19 cellular contexts compared by ENCODE assay signal in the genomic region with DNA sequence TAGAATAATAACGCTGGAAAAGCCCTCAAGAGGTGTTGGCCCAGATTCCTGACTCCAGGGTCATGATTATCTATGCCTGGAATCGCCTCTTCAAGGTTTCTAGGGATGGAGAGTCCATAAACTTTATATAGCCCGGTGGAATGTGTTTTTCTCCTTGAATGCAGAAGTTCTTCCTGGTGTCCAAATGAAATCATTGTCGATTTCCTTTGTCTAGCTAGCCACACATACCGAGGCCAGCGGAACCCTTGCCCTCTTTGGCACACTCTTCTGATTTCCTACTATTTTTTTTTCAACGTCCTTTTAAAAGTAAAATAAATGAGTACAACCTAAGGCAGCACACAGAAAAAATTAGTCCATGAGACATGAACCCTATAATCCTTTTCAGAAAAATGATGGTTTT.
DNase-seq lines count a peak whose midpoint lies in the region; ATAC-seq, FAIRE-seq and TF ChIP-seq lines count a peak whose summit lies in the region.
"Had no signal": no experiment of that assay in that cellular context is flagged by ENCODE, and none has a peak within 500 bp of the region (broad histone marks: within the 10 kb centered on the region; RNA-seq: fewer than 3 reads in every experiment).

No MANE protein-coding gene starts in this region.

- no peak overlapping the region for H3K4me2 ChIP-seq in GM23248 (ENCODE audit: unreplicated experiment)

- no peak for FAIRE-seq in small intestine (lab: Jason Lieb, UNC)
- FAIRE-seq: A204.1, GM12878, H1, K562 had no signal

- peak; percentile 27 for DNase-seq in Daoy (ENCODE audit: low read depth)
- DNase-seq in astrocyte of the cerebellum (ENCODE audit: low read depth) = peak; percentile 4
- peak; percentile 62 to 64 for DNase-seq in left colon
- DNase-seq in small intestine = peak; percentile 79
- DNase-seq in T-helper 17 cell = no peak
- DNase-seq in GM23248 = no peak
- no peak for DNase-seq in stimulated activated CD4-positive, alpha-beta T cell treated with anti-CD3 and anti-CD28 coated beads, Interleukin-12 subunit alpha, Interleukin-12 subunit beta, amount 100 ng/mL, for 4 hours
- DNase-seq: BE2C; CD4-positive, CD25-positive, alpha-beta regulatory T cell; COR-L47; DMS 273 treated with DMSO at 0.1 percent for 48 hours; NCI-H1105 treated with DMSO at 0.1 percent for 48 hours; NCI-H1694 treated with DMSO at 0.1 percent for 48 hours; NCI-H748 treated with DMSO at 0.1 percent for 48 hours; Right ventricle myocardium superior had no signal

- no peaks in the 10 kb centered on the region for H3K4me1 Mint-ChIP-seq in T-helper 17 cell
- H3K4me1 Mint-ChIP-seq: CD4-positive, CD25-positive, alpha-beta regulatory T cell had no signal

- no peaks in the 10 kb centered on the region for H3K9me2 ChIP-seq in GM23248 (ENCODE audit: insufficient read depth)

- H3K4me1 ChIP-seq in small intestine (ENCODE audit: control insufficient read depth in 2 of 2, insufficient read depth in 1 of 2, low read depth in 1 of 2, low read length in 1 of 2) (no peaks in the 10 kb centered on the region), GM23248 (ENCODE audit: insufficient read depth) (no peaks in the 10 kb centered on the region)
- H3K4me1 ChIP-seq: BE2C had no signal

- H3K9me3 ChIP-seq in small intestine (ENCODE audit: control insufficient read depth, low read depth) (no peaks in the 10 kb centered on the region), T-helper 17 cell (ENCODE audit: control insufficient read depth, low read length, poor library complexity, severe bottlenecking) (no peaks in the 10 kb centered on the region), GM23248 (ENCODE audit: low read depth) (no peaks in the 10 kb centered on the region)
- H3K9me3 ChIP-seq: BE2C had no signal

- no peak overlapping the region for H3K9ac ChIP-seq in GM23248

- H3K27me3 Mint-ChIP-seq in T-helper 17 cell = no peaks in the 10 kb centered on the region
- H3K27me3 Mint-ChIP-seq: CD4-positive, CD25-positive, alpha-beta regulatory T cell had no signal

- WGBS in small intestine, 3 donors = 11 to 52% (median 33%) methylated on average over 7 of the region's 7 CpGs
- 85 to 92% methylated on average over 7 of the region's 7 CpGs for WGBS in GM23248 (ENCODE audit: low coverage in 1 of 2, low lambda C conversion rate in 2 of 2, missing lambda C conversion rate in 2 of 2), 2 experiments

- no peak for TF ChIP-seq CTCF in astrocyte of the cerebellum (IDR thresholded peaks at IDR 0.05; ENCODE audit: low read depth, low read length, missing control alignments)

- intact Hi-C loops in left colon (cut with DNase I, micrococcal nuclease) = no loop called here

- no peak overlapping the region for H3K4me3 ChIP-seq in astrocyte of the cerebellum (ENCODE audit: low read depth, low read length)
- H3K4me3 ChIP-seq in small intestine (ENCODE audit: low read depth in 1 of 2, low read length in 2 of 2) = no peak overlapping the region
- H3K4me3 ChIP-seq in GM23248 = no peak overlapping the region
- H3K4me3 ChIP-seq: GM12878, K562 had no signal

- H3K36me3 Mint-ChIP-seq in T-helper 17 cell (ENCODE audit: low read depth) = no peaks in the 10 kb centered on the region
- H3K36me3 Mint-ChIP-seq: CD4-positive, CD25-positive, alpha-beta regulatory T cell had no signal

- no peaks in the 10 kb centered on the region for H3K27me3 ChIP-seq in small intestine (ENCODE audit: control insufficient read depth in 2 of 2, insufficient read depth in 2 of 2, low read length in 2 of 2)
- H3K27me3 ChIP-seq in GM23248 (replicated peaks; ENCODE audit: insufficient read depth) = no peaks in the 10 kb centered on the region
- H3K27me3 ChIP-seq: BE2C had no signal

- no peak overlapping the region for H2AFZ ChIP-seq in GM23248

- no peaks in the 10 kb centered on the region for H3K36me3 ChIP-seq in small intestine (ENCODE audit: control insufficient read depth in 2 of 2, insufficient read depth in 2 of 2, low read length in 2 of 2)
- H3K36me3 ChIP-seq in GM23248 (ENCODE audit: low read depth) = no peaks in the 10 kb centered on the region; the same call in 1 of the 2 replicates
- H3K36me3 ChIP-seq: BE2C had no signal

- no peaks in the 10 kb centered on the region for H3K79me2 ChIP-seq in GM23248 (ENCODE audit: insufficient read depth)

- no peaks in the 10 kb centered on the region for H4K20me1 ChIP-seq in GM23248 (ENCODE audit: insufficient read depth)

- H3K4me3 Mint-ChIP-seq in T-helper 17 cell = no peak overlapping the region
- H3K4me3 Mint-ChIP-seq: CD4-positive, CD25-positive, alpha-beta regulatory T cell had no signal

- ATAC-seq in left colon (peak; percentile 86), T-helper 17 cell (no peak)
- ATAC-seq: GM12878, K562 had no signal

- in situ Hi-C loops in astrocyte of the cerebellum (cut with HindIII; ENCODE audit: low sequenced_read_pairs) = no loop called here
- in situ Hi-C loops in GM23248 (cut with MboI) = no loop called here

- H3K27ac Mint-ChIP-seq in T-helper 17 cell = no peak overlapping the region
- H3K27ac Mint-ChIP-seq: CD4-positive, CD25-positive, alpha-beta regulatory T cell had no signal

- H3F3A ChIP-seq in GM23248 (ENCODE audit: insufficient read depth) = no peaks in the 10 kb centered on the region

- no peak overlapping the region for H3K27ac ChIP-seq in small intestine (ENCODE audit: low read depth in 1 of 2, low read length in 1 of 2)
- H3K27ac ChIP-seq in GM23248 = no peak overlapping the region

Comparison
In these comparisons a context has a peak if more than half of its experiments do, and no peak if none do; other contexts are left out.
1. DNase-seq: peak in Daoy (single experiment), astrocyte of the cerebellum (single experiment), left colon (2 of 2) and small intestine (single experiment); none in T-helper 17 cell (0 of 3), GM23248 (single experiment) and stimulated activated CD4-positive, alpha-beta T cell treated with anti-CD3 and anti-CD28 coated beads, Interleukin-12 subunit alpha, Interleukin-12 subunit beta, amount 100 ng/mL, for 4 hours (single experiment).